Comparison of ENCODE assay signal across 21 cellular contexts in genomic region chr15:69753867-69754266, GRCh38.
"Had no signal": no experiment of that assay in that cellular context is flagged by ENCODE, and none has a peak within 500 bp of the region (broad histone marks: within the 10 kb centered on the region; RNA-seq: fewer than 3 reads in every experiment).

No MANE protein-coding gene starts in this region.

- H3K27me3 ChIP-seq: esophagus muscularis mucosa, gastrocnemius medialis, left lung, spleen, tibial artery, upper lobe of left lung, uterus had no signal

- H3K36me3 ChIP-seq: esophagus muscularis mucosa, gastrocnemius medialis, left lung, lower lobe of right lung, spleen, tibial artery, upper lobe of left lung, uterus had no signal

- H3K4me1 ChIP-seq: gastrocnemius medialis, tibial artery, uterus had no signal

- H3K4me3 ChIP-seq: esophagus muscularis mucosa, gastrocnemius medialis, lower lobe of right lung, tibial artery, upper lobe of left lung, uterus had no signal

- H3K9me3 ChIP-seq: gastrocnemius medialis, lower lobe of right lung, upper lobe of left lung, uterus had no signal

- H3K27me3 Mint-ChIP-seq: effector memory CD8-positive, alpha-beta T cell; memory B cell; stimulated activated memory B cell treated with anti-CD40 and anti-IgM and Interleukin-4, amounts not matched to agents 10 μg/mL and 1 μg/mL and 100 μg/mL, for 72 hours had no signal

- H3K27ac Mint-ChIP-seq: dendritic cell treated with granulocyte-macrophage colony-stimulating factor and Interleukin-4, amounts not matched to agents 40 ng/mL and 50 ng/mL, for 4 days; memory B cell; nephron progenitor cell; stimulated activated memory B cell treated with anti-CD40 and anti-IgM and Interleukin-4, amounts not matched to agents 10 μg/mL and 1 μg/mL and 100 μg/mL, for 72 hours had no signal

- H3K27ac ChIP-seq: epithelial cell of prostate, esophagus muscularis mucosa, gastrocnemius medialis, lower lobe of right lung, tibial artery, upper lobe of left lung, uterus had no signal

- ATAC-seq: effector memory CD8-positive, alpha-beta T cell; gastrocnemius medialis; left lung; lower lobe of right lung; sciatic nerve; stimulated activated memory B cell treated with anti-CD40 and anti-IgM and Interleukin-4, amounts not matched to agents 10 μg/mL and 1 μg/mL and 100 μg/mL, for 72 hours had no signal

- DNase-seq: effector memory CD8-positive, alpha-beta T cell; gastrocnemius medialis; islet precursor cell; left lung; lower lobe of right lung; midbrain; nephron progenitor cell; posterior cingulate gyrus; spleen; stimulated activated CD4-positive, alpha-beta T cell treated with anti-CD3 and anti-CD28 coated beads, Interleukin-15, amount 100 ng/mL, for 24 hours; stimulated activated CD4-positive, alpha-beta T cell treated with anti-CD3 and anti-CD28 coated beads, Interleukin-1b, Interleukin-23, amount 100 ng/mL, for 48 hours; stimulated activated CD4-positive, alpha-beta T cell treated with anti-CD3 and anti-CD28 coated beads, Interleukin-4, amount 100 ng/mL, for 24 hours; tibial artery; upper lobe of left lung; uterus had no signal

- H3K4me3 Mint-ChIP-seq: dendritic cell treated with granulocyte-macrophage colony-stimulating factor and Interleukin-4, amounts not matched to agents 40 ng/mL and 50 ng/mL, for 4 days; memory B cell; nephron progenitor cell; stimulated activated memory B cell treated with anti-CD40 and anti-IgM and Interleukin-4, amounts not matched to agents 10 μg/mL and 1 μg/mL and 100 μg/mL, for 72 hours had no signal
